7 cellular contexts compared by ENCODE assay signal in genomic region chr19:20247016-20247683, GRCh38.
A peak's percentile ranks its signal among the peaks of the same experiment; 100 is the strongest.
DNase-seq lines count a peak whose midpoint lies in the region; ATAC-seq and TF ChIP-seq lines count a peak whose summit lies in the region.

No MANE protein-coding gene starts in this region.

- TF ChIP-seq EP300 in SK-N-SH (IDR thresholded peaks at IDR 0.05; ENCODE audit: borderline replicate concordance in 1 of 2, low read depth in 1 of 2, low read length in 1 of 2) = no peak

- no peaks in the 10 kb centered on the region for H3K9me3 ChIP-seq in HEK293 (ENCODE audit: control insufficient read depth, insufficient read depth, low read depth, low read length)
- no peaks in the 10 kb centered on the region for H3K9me3 ChIP-seq in SK-N-SH
- H3K9me3 ChIP-seq in parathyroid adenoma (ENCODE audit: control insufficient read depth, low read length) = no peaks in the 10 kb centered on the region

- H3K36me3 ChIP-seq in HEK293 (ENCODE audit: control insufficient read depth in 2 of 2, insufficient read depth in 1 of 2, low read length in 2 of 2) (no peaks in the 10 kb centered on the region), SK-N-SH (replicated peaks in 1 of 2; ENCODE audit: control insufficient read depth in 1 of 2, insufficient read depth in 2 of 2, low read length in 1 of 2) (no peaks in the 10 kb centered on the region), parathyroid adenoma (ENCODE audit: control insufficient read depth, insufficient read depth, low read length) (no peaks in the 10 kb centered on the region)

- H3K4me2 ChIP-seq in SK-N-SH (no peak overlapping the region), parathyroid adenoma (ENCODE audit: low read length) (peak overlapping the region; percentile 52)

- H3K9ac ChIP-seq in SK-N-SH = no peak overlapping the region
- no peak overlapping the region for H3K9ac ChIP-seq in parathyroid adenoma

- no peaks in the 10 kb centered on the region for H4K20me1 ChIP-seq in SK-N-SH (ENCODE audit: insufficient read depth)

- H3K27ac ChIP-seq in HEK293 (ENCODE audit: extremely low read depth, low read depth, low read length) (no peak overlapping the region), SK-N-SH (ENCODE audit: low read depth in 2 of 2, low read length in 1 of 2) (no peak overlapping the region), parathyroid adenoma (peak overlapping the region; percentile 33)

- CTCF ChIA-PET in HEK293 (lab: Yijun Ruan, JAX) = no interaction called here
- CTCF ChIA-PET in SK-N-SH (lab: Yijun Ruan, JAX) = interaction anchor here (0.6 to 2.9 kb wide), 38 partner anchors 8 to 1451 kb away, joined by 3 to 41 read pairs (median 4); no protein-coding TSS in a partner anchor

- TF ChIP-seq CTCF in HEK293 (tag by site-specific recombination; IDR thresholded peaks at IDR 0.05) = no peak
- peak; percentile 30 for TF ChIP-seq CTCF in SK-N-SH (IDR thresholded peaks at IDR 0.05)
- TF ChIP-seq CTCF in epithelial cell of proximal tubule (conservative IDR thresholded peaks at IDR 0.05; ENCODE audit: low read depth, low read length) = peak; percentile 47
- peak; percentile 84 for TF ChIP-seq CTCF in parathyroid adenoma (IDR thresholded peaks at IDR 0.05)

- H2AFZ ChIP-seq in SK-N-SH (ENCODE audit: low read depth) = no peak overlapping the region
- H2AFZ ChIP-seq in parathyroid adenoma = peak overlapping the region; percentile 76

- H3K4me3 ChIP-seq in HEK293 (ENCODE audit: low read depth, low read length) (no peak overlapping the region), SK-N-SH (ENCODE audit: low read depth in 2 of 2, low read length in 1 of 2) (no peak overlapping the region; a peak in 1 of 4 replicates), epithelial cell of proximal tubule (ENCODE audit: low read depth, low read length) (no peak overlapping the region), parathyroid adenoma (ENCODE audit: low read depth, low read length) (no peak overlapping the region)

- no peaks in the 10 kb centered on the region for H3K9me2 ChIP-seq in SK-N-SH

- no peaks in the 10 kb centered on the region for H3K4me1 ChIP-seq in HEK293 (ENCODE audit: control insufficient read depth, insufficient read depth, low read length)
- H3K4me1 ChIP-seq in SK-N-SH (ENCODE audit: control insufficient read depth in 1 of 2, insufficient read depth in 2 of 2, low read depth in 1 of 2, low read length in 1 of 2) = peaks cover 0 to 10% of the 10 kb centered on the region in 2 experiments; a peak in 1 of 4 replicates
- peaks cover 6% of the 10 kb centered on the region for H3K4me1 ChIP-seq in parathyroid adenoma

- POLR2A ChIA-PET in HEK293 (lab: Yijun Ruan, JAX) (no interaction called here), SK-N-SH (lab: Yijun Ruan, JAX) (interaction anchor here (1.6 kb wide), 1 partner anchor 113 kb away, joined by 5 read pairs; no protein-coding TSS in a partner anchor)

- ATAC-seq in HG03520 (IDR thresholded peaks at IDR 0.05; ENCODE audit: unreplicated experiment) = no peak

- H3F3A ChIP-seq in SK-N-SH (replicated peaks; ENCODE audit: insufficient read depth) = no peaks in the 10 kb centered on the region

- WGBS in SK-N-SH (ENCODE audit: low lambda C conversion rate) = 45% methylated on average over 10 of the region's 10 CpGs

- H3K27me3 ChIP-seq in SK-N-SH (ENCODE audit: insufficient read depth) = no peaks in the 10 kb centered on the region
- H3K27me3 ChIP-seq in parathyroid adenoma (ENCODE audit: control insufficient read depth, insufficient read depth, low read length) = no peaks in the 10 kb centered on the region

- peak; percentile 94 for TF ChIP-seq RAD21 in SK-N-SH (IDR thresholded peaks at IDR 0.05; ENCODE audit: low read length)

- H3K79me2 ChIP-seq in SK-N-SH (ENCODE audit: insufficient read depth) (no peaks in the 10 kb centered on the region), parathyroid adenoma (no peaks in the 10 kb centered on the region)

- DNase-seq in SK-N-SH (peak; percentile 62), epithelial cell of proximal tubule (ENCODE audit: low read depth) (no peak), NCI-H226 (no peak), RPMI8226 (no peak)

TF ChIP-seq in HEK293, 187 proteins besides CTCF, POLR2A, EP300 and RAD21:
- TF ChIP-seq ZBTB8A (tag by site-specific recombination; IDR thresholded peaks at IDR 0.05) (no peak), ZNF23 (tag by site-specific recombination; IDR thresholded peaks at IDR 0.05; ENCODE audit: borderline replicate concordance) (no peak), ZNF560 (tag by site-specific recombination; IDR thresholded peaks at IDR 0.05; ENCODE audit: borderline replicate concordance) (no peak), OSR2 (tag by site-specific recombination; IDR thresholded peaks at IDR 0.05) (no peak), ZNF654 (tag by site-specific recombination; IDR thresholded peaks at IDR 0.05; ENCODE audit: low read depth) (0 out of 2 replicates have a peak, but pooled peaks have one; percentile 9)

TF ChIP-seq in SK-N-SH, 30 proteins besides CTCF, POLR2A, EP300 and RAD21:
- TF ChIP-seq CHD2 (IDR thresholded peaks at IDR 0.05; ENCODE audit: low read length, partially characterized antibody) = peak; percentile 12
- TF ChIP-seq FOXM1 (IDR thresholded peaks at IDR 0.05; ENCODE audit: low read depth) = no peak
- TF ChIP-seq SMC3 (IDR thresholded peaks at IDR 0.05; ENCODE audit: low read depth, low read length) = peak; percentile 73

Comparison
In these comparisons a context has a peak if more than half of its experiments do, and no peak if none do; other contexts are left out.
1. Of the 4 proteins assayed by ChIP-seq in both HEK293 and SK-N-SH: peak only in HEK293: none; only in SK-N-SH: CTCF; in both: none; in neither: 3.